Comparison of ENCODE assay signal across 8 cellular contexts in the genomic region with DNA sequence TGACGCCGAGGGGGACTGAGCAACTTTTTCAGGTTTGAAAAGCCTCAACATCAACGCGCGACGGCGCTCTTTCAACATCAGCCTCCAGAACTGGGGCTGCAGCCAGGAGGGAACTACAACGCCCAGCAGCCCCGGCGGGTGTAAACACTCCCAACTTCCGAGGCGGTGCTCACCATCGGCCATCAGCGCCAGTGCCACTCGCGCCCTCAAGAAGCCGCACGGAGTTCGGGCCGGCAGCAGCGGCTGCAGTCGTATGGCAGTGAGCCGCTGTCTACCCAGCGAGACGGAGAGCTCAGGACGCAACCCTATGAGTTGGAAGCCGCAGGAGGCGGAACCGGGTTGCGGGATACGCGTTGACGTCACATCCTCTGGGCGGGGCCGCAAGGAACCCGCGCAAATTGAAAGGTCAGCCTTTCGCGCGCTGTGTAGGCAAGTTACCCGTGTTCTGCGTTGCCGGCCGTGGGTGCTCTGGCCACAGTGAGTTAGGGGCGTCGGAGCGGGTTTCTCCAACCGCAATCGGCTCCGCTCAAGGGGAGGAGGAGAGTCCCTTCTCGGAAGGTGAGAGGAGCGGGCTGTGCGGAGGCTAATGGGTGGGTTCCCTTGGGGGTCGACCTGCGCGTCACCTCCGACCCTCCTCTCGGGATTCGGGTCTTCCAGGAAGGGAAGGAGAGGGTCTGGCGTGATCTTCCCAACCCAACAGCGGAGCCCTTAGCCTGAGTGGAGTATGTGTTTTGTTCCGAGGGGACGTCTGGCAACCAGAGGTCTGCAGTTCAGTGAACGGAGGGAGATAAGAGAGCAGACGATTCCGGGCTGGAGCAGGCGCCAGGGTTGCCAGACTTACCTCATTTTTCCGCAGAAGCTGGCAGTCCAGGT.
DNase-seq lines count a peak whose midpoint lies in the region; ATAC-seq lines count a peak whose summit lies in the region.

TSS of gene EXO1 (plus strand) at position 409 of the 873 bp plus-strand sequence. CDS start 2,222 bp downstream, outside the sequence.

- no peaks in the 10 kb centered on the region for H3K36me3 ChIP-seq in effector memory CD4-positive, alpha-beta T cell (ENCODE audit: control insufficient read depth, insufficient read depth, low read length)

- peak within 1 kb of the TSS; percentile 100 for H3K4me3 ChIP-seq in effector memory CD4-positive, alpha-beta T cell (ENCODE audit: insufficient read depth, low read depth, low read length, poor library complexity, severe bottlenecking)

- DNase-seq in COLO668 (lab: John Stamatoyannopoulos, UW; ENCODE audit: unreplicated experiment) = peak; percentile 96
- peak; percentile 95 for DNase-seq in HPDE6-E6E7 (ENCODE audit: extremely low spot score)
- peak; percentile 70 for DNase-seq in NK-92 (lab: John Stamatoyannopoulos, UW; ENCODE audit: unreplicated experiment)
- DNase-seq in activated CD8-positive, alpha-beta memory T cell treated with anti-CD3 and anti-CD28 coated beads for 1 hour (ENCODE audit: extremely low read depth in 1 of 2, low read depth in 1 of 2) = peak; percentile 66 to 79
- peak; percentile 61 to 81 (median 77) for DNase-seq in effector memory CD4-positive, alpha-beta T cell
- DNase-seq in medulla oblongata (ENCODE audit: extremely low spot score) = peak; percentile 95
- peak; percentile 76 for DNase-seq in stimulated activated CD8-positive, alpha-beta memory T cell treated with anti-CD3 and anti-CD28 coated beads, Interleukin-12 subunit alpha, Interleukin-12 subunit beta, amount 100 ng/mL, for 1 hour (ENCODE audit: low read depth)

- H3K27ac ChIP-seq in effector memory CD4-positive, alpha-beta T cell (ENCODE audit: insufficient read depth, low read length, poor library complexity, severe bottlenecking) = peak within 1 kb of the TSS; percentile 97

- no peaks in the 10 kb centered on the region for H3K9me3 ChIP-seq in effector memory CD4-positive, alpha-beta T cell (ENCODE audit: control insufficient read depth, low read length)

- no peaks in the 10 kb centered on the region for H3K27me3 ChIP-seq in effector memory CD4-positive, alpha-beta T cell (replicated peaks; ENCODE audit: control insufficient read depth, insufficient read depth, low read length, poor library complexity, severe bottlenecking)

- H3K4me1 ChIP-seq in effector memory CD4-positive, alpha-beta T cell (ENCODE audit: control insufficient read depth, insufficient read depth, low read length, poor library complexity, severe bottlenecking) = peaks cover 5% of the 10 kb centered on the region

- ATAC-seq in GM19463 (IDR thresholded peaks at IDR 0.05; ENCODE audit: unreplicated experiment) = peak; percentile 94

Comparison
In these comparisons a context has a peak if more than half of its experiments do, and no peak if none do; other contexts are left out.
1. Peak in every context shown above with its lines: DNase-seq, ATAC-seq, H3K4me3 ChIP-seq and H3K27ac ChIP-seq.